1 cellular context compared by ENCODE assay signal in genomic region chr12:104220931-104221330, GRCh38.
TF ChIP-seq lines count a peak whose summit lies in the region.

No MANE protein-coding gene starts in this region.

TF ChIP-seq in SK-N-SH treated with all-trans-retinoic acid at 6 μM for 48 hours, 23 proteins besides CTCF, POLR2A, EP300 and RAD21 (continued from another document):
- TF ChIP-seq TSHZ2 (CRISPR knock-in tag; IDR thresholded peaks at IDR 0.05) (no peak), TOX (CRISPR knock-in tag; IDR thresholded peaks at IDR 0.05; ENCODE audit: borderline replicate concordance) (no peak), TCF4 (CRISPR knock-in tag; IDR thresholded peaks at IDR 0.05; ENCODE audit: borderline replicate concordance) (no peak), GLIS3 (CRISPR knock-in tag; IDR thresholded peaks at IDR 0.05) (no peak)
